ENCODE assay signal across 17 cellular contexts in genomic region chr20:17893480-17893879, GRCh38.
DNase-seq lines count a peak whose midpoint lies in the region; ATAC-seq, FAIRE-seq and TF ChIP-seq lines count a peak whose summit lies in the region.
"Had no signal": no experiment of that assay in that cellular context is flagged by ENCODE, and none has a peak within 500 bp of the region (broad histone marks: within the 10 kb centered on the region; RNA-seq: fewer than 3 reads in every experiment).

No MANE protein-coding gene starts in this region.

- TF ChIP-seq RAD21 in GM12878 (IDR thresholded peaks at IDR 0.05; ENCODE audit: insufficient read depth, low read depth, low read length) = no peak

- no peak for TF ChIP-seq POLR2A in GM12878 (IDR thresholded peaks at IDR 0.05; ENCODE audit: low read depth, low read length)
- no peak for TF ChIP-seq POLR2A in stomach (IDR thresholded peaks at IDR 0.05)

- H3K4me1 ChIP-seq in GM12878 (ENCODE audit: control insufficient read depth, insufficient read depth, low read length) (peaks cover 22% of the 10 kb centered on the region), stomach (peaks cover 0 to 38% (median 19%) of the 10 kb centered on the region in 4 donors)

- in situ Hi-C loops in GM12878 (cut with MboI) = loop anchor here (5.0 kb wide), 1 partner anchor 49 kb away; no protein-coding TSS in a partner anchor

- intact Hi-C loops in GM12878 (cut with micrococcal nuclease; ENCODE audit: unreplicated experiment) = loop anchor here (10.0 kb wide), 1 partner anchor 239 kb away; no protein-coding TSS in a partner anchor
- intact Hi-C loops in stomach (cut with DNase I; ENCODE audit: low total_unique reads) = loop anchor here (10.0 kb wide), 1 partner anchor 99 kb away; no protein-coding TSS in a partner anchor

- H3K27ac ChIP-seq in GM12878 (ENCODE audit: control insufficient read depth, insufficient read depth) (no peak overlapping the region), stomach (no peak overlapping the region)
- H3K27ac ChIP-seq: C4-2B had no signal

- ATAC-seq in GM18498 (IDR thresholded peaks at IDR 0.05; ENCODE audit: unreplicated experiment) (peak; percentile 36), GM12878 (peak; percentile 52)

- no peaks in the 10 kb centered on the region for H3K79me2 ChIP-seq in GM12878 (ENCODE audit: control insufficient read depth, insufficient read depth, low read length)

- H3K27me3 ChIP-seq in GM12878 (replicated peaks in 1 of 2; ENCODE audit: control insufficient read depth in 2 of 2, insufficient read depth in 2 of 2, low read length in 1 of 2) (no peaks in the 10 kb centered on the region), stomach (no peaks in the 10 kb centered on the region)

- no peak for FAIRE-seq in GM12878 (lab: Jason Lieb, UNC)
- FAIRE-seq: A204.1, GM12891, GM18507 had no signal

- TF ChIP-seq EP300 in GM12878 (IDR thresholded peaks at IDR 0.05; ENCODE audit: borderline replicate concordance in 1 of 2, control insufficient read depth in 1 of 2, low read depth in 2 of 2, low read length in 2 of 2) (no peak), stomach (IDR thresholded peaks at IDR 0.05) (no peak)

- peak overlapping the region; percentile 20; the same call in 1 of the 2 replicates for H3K4me2 ChIP-seq in GM12878 (ENCODE audit: control insufficient read depth, insufficient read depth)

- CTCF ChIA-PET in GM12878 (lab: Yijun Ruan, JAX) = no interaction called here

- DNase-seq in CD1c-positive myeloid dendritic cell (ENCODE audit: extremely low spot score) (peak; percentile 22), MV-4-11 (lab: John Stamatoyannopoulos, UW) (peak; percentile 41), GM12878 (ENCODE audit: low read depth, low spot score) (no peak), kidney tubule cell (ENCODE audit: low spot score) (no peak), stomach (no peak)
- no peak for DNase-seq in stimulated activated CD4-positive, alpha-beta T cell treated with anti-CD3 and anti-CD28 coated beads, Interleukin-2, amount 100 ng/mL, for 24 hours
- DNase-seq: ACHN; CD4-positive, alpha-beta memory T cell; DMS79 treated with DMSO at 0.1 percent for 48 hours; GF-D8; KG1 had no signal

- H3K36me3 ChIP-seq in GM12878 (ENCODE audit: control insufficient read depth in 2 of 2, insufficient read depth in 2 of 2, low read length in 1 of 2) = no peaks in the 10 kb centered on the region
- no peaks in the 10 kb centered on the region for H3K36me3 ChIP-seq in stomach
- H3K36me3 ChIP-seq: HAP-1 had no signal

- H3K9me3 ChIP-seq in GM12878 (replicated peaks; ENCODE audit: control insufficient read depth, insufficient read depth, low read length) = peaks cover 5% of the 10 kb centered on the region; the same call in 1 of the 3 replicates
- H3K9me3 ChIP-seq in stomach = peaks cover 0 to 14% (median 9%) of the 10 kb centered on the region in 4 donors

- POLR2A ChIA-PET in GM12878 (lab: Charles Lee) = interaction anchor here (1.0 kb wide), 1 partner anchor 44 kb away, joined by 4 read pairs; no protein-coding TSS in a partner anchor

- TF ChIP-seq CTCF in GM12878 (IDR thresholded peaks at IDR 0.05 in 2 of 3, conservative IDR thresholded peaks at IDR 0.05 in 1 of 3; ENCODE audit: control insufficient read depth in 2 of 3, extremely low read depth in 1 of 3, insufficient read depth in 1 of 3, low read depth in 3 of 3, low read length in 3 of 3) = no peak
- no peak for TF ChIP-seq CTCF in stomach (IDR thresholded peaks at IDR 0.05)

- SMC1A ChIA-PET in GM12878 (lab: Charles Lee; ENCODE audit: uncharacterized antibody, unreplicated experiment) = interaction anchor here (2.5 kb wide), 1 partner anchor 8 kb away, joined by 10 read pairs; no protein-coding TSS in a partner anchor

- RAD21 ChIA-PET in GM12878 (lab: Charles Lee; ENCODE audit: unreplicated experiment) = no interaction called here

- H3K4me3 ChIP-seq in GM12878 = no peak overlapping the region
- H3K4me3 ChIP-seq in stomach = no peak overlapping the region
- H3K4me3 ChIP-seq: HAP-1 had no signal

- no peaks in the 10 kb centered on the region for H4K20me1 ChIP-seq in GM12878 (ENCODE audit: control insufficient read depth, insufficient read depth)

- H3K9ac ChIP-seq in GM12878 (ENCODE audit: control insufficient read depth, insufficient read depth, low read length) = no peak overlapping the region

- BruUV-seq in GM12878 (replicated peaks; lab: Mats Ljungman, UMichigan) = no TSS peak

- WGBS in GM12878 (ENCODE audit: insufficient coverage, insufficient replicate concordance, low lambda C conversion rate, missing lambda C conversion rate) = 3% methylated on average over 2 of the region's 2 CpGs
- WGBS in stomach, 5 donors = 68 to 88% (median 77%) methylated on average over 2 of the region's 2 CpGs

- H2AFZ ChIP-seq in GM12878 (ENCODE audit: control insufficient read depth, low read depth, low read length) = no peak overlapping the region

TF ChIP-seq in GM12878, 131 proteins besides CTCF, POLR2A, EP300 and RAD21:
- TF ChIP-seq ZBED1 (IDR thresholded peaks at IDR 0.05; ENCODE audit: borderline replicate concordance) = no peak
- TF ChIP-seq JUNB (IDR thresholded peaks at IDR 0.05) = no peak
- TF ChIP-seq KDM1A (IDR thresholded peaks at IDR 0.05; ENCODE audit: borderline replicate concordance) = no peak
- no peak for TF ChIP-seq MEF2B (IDR thresholded peaks at IDR 0.05; ENCODE audit: partially characterized antibody, poor library complexity, severe bottlenecking)
- TF ChIP-seq SMARCA5 (IDR thresholded peaks at IDR 0.05) = no peak
- no peak for TF ChIP-seq RCOR1 (conservative IDR thresholded peaks at IDR 0.05; ENCODE audit: low read depth, low read length)
- TF ChIP-seq NR2F1 (conservative IDR thresholded peaks at IDR 0.05) = no peak
- TF ChIP-seq IKZF1 (conservative IDR thresholded peaks at IDR 0.05) = no peak
- TF ChIP-seq SMAD1 (IDR thresholded peaks at IDR 0.05; ENCODE audit: low read depth, partially characterized antibody) = no peak
- no peak for TF ChIP-seq DPF2 (IDR thresholded peaks at IDR 0.05)
- TF ChIP-seq WRNIP1 (IDR thresholded peaks at IDR 0.05; ENCODE audit: borderline replicate concordance, low read depth, low read length) = no peak
- no peak for TF ChIP-seq GATAD2B (conservative IDR thresholded peaks at IDR 0.05; ENCODE audit: low read depth)
- no peak for TF ChIP-seq YBX1 (IDR thresholded peaks at IDR 0.05)
- TF ChIP-seq HDGF (IDR thresholded peaks at IDR 0.05) = no peak

Comparison
In these comparisons a context has a peak if more than half of its experiments do, and no peak if none do; other contexts are left out.
1. DNase-seq: peak in CD1c-positive myeloid dendritic cell (single experiment) and MV-4-11 (single experiment); none in GM12878 (single experiment), kidney tubule cell (single experiment), stimulated activated CD4-positive, alpha-beta T cell treated with anti-CD3 and anti-CD28 coated beads, Interleukin-2, amount 100 ng/mL, for 24 hours (0 of 2) and stomach (single experiment).